Comparison of ENCODE assay signal across 9 cellular contexts in genomic region chr17:75088902-75089417, GRCh38. TPM values are rescaled to one million over a fixed set of nuclear protein-coding genes. Genes with fewer than 3 reads are reported as not detected.
DNase-seq lines count a peak whose midpoint lies in the region; ATAC-seq and TF ChIP-seq lines count a peak whose summit lies in the region.
"Had no signal": no experiment of that assay in that cellular context is flagged by ENCODE, and none has a peak within 500 bp of the region (broad histone marks: within the 10 kb centered on the region; RNA-seq: fewer than 3 reads in every experiment).

No MANE protein-coding gene starts in this region.

- H3K36me3 Mint-ChIP-seq in GM23338 (ENCODE audit: low read depth) = no peaks in the 10 kb centered on the region; the same call in 2 of the 3 replicates

- peaks cover 11% of the 10 kb centered on the region for H3K79me2 ChIP-seq in GM23338 (replicated peaks; ENCODE audit: insufficient read depth)

- peaks cover 54% of the 10 kb centered on the region for H3K4me1 Mint-ChIP-seq in GM23338

- H3K4me2 ChIP-seq in GM23338 = peak overlapping the region; percentile 96

- DNase-seq in GM23338 (ENCODE audit: low spot score) (peak; percentile 37), RWPE2 (ENCODE audit: low spot score) (no peak), fibroblast of mammary gland (ENCODE audit: low read depth) (peak; percentile 60), NCI-H524 treated with DMSO at 0.1 percent for 48 hours (lab: John Stamatoyannopoulos, UW) (no peak), KBM-7 (no peak), hypothalamus (lab: John Stamatoyannopoulos, UW) (no peak)
- DNase-seq: stimulated activated CD4-positive, alpha-beta T cell treated with anti-CD3 and anti-CD28 coated beads, Interleukin-4, amount 100 ng/mL, for 1 hour had no signal

- H3K9me3 Mint-ChIP-seq in GM23338 = no peaks in the 10 kb centered on the region; the same call in 2 of the 3 replicates

- peak overlapping the region; percentile 84 for H3K4me3 Mint-ChIP-seq in GM23338

- no peaks in the 10 kb centered on the region for H3K9me3 ChIP-seq in RWPE2 (ENCODE audit: severe bottlenecking)

- H3K9me2 ChIP-seq in GM23338 (ENCODE audit: insufficient read depth) = no peaks in the 10 kb centered on the region

- no peaks in the 10 kb centered on the region for H3K36me3 ChIP-seq in GM23338 (ENCODE audit: insufficient read depth)
- H3K36me3 ChIP-seq in RWPE2 (ENCODE audit: low read depth) = no peaks in the 10 kb centered on the region; the same call in 1 of the 2 replicates
- no peaks in the 10 kb centered on the region for H3K36me3 ChIP-seq in rectal smooth muscle tissue (ENCODE audit: control insufficient read depth, insufficient read depth, low read length)

- ATAC-seq in GM23338 (peak; percentile 11), RWPE2 (ENCODE audit: low read depth) (peak; percentile 35), GM18858 (IDR thresholded peaks at IDR 0.05; ENCODE audit: unreplicated experiment) (no peak)

- peaks cover 39% of the 10 kb centered on the region for H3F3A ChIP-seq in GM23338 (replicated peaks; ENCODE audit: low read depth)

- no peaks in the 10 kb centered on the region for H3K27me3 ChIP-seq in GM23338 (ENCODE audit: insufficient read depth)
- H3K27me3 ChIP-seq in RWPE2 (ENCODE audit: insufficient read depth, poor library complexity, severe bottlenecking) = no peaks in the 10 kb centered on the region
- no peaks in the 10 kb centered on the region for H3K27me3 ChIP-seq in rectal smooth muscle tissue (ENCODE audit: control insufficient read depth, insufficient read depth, low read length)

- no peak overlapping the region for H2AFZ ChIP-seq in GM23338

- H3K27ac ChIP-seq in GM23338 (ENCODE audit: low read depth) (peak overlapping the region; percentile 97; the same call in 1 of the 2 replicates), RWPE2 (ENCODE audit: poor library complexity, severe bottlenecking) (peak overlapping the region; percentile 86), rectal smooth muscle tissue (ENCODE audit: low read depth, low read length) (no peak overlapping the region)

- TF ChIP-seq CTCF in GM23338 (conservative IDR thresholded peaks at IDR 0.05; ENCODE audit: low read depth in 2 of 2) (no peak), RWPE2 (IDR thresholded peaks at IDR 0.05; ENCODE audit: poor library complexity, severe bottlenecking) (no peak), fibroblast of mammary gland (conservative IDR thresholded peaks at IDR 0.05; ENCODE audit: control insufficient read depth, insufficient read depth, low read depth, low read length) (no peak)

- H3K4me3 ChIP-seq in GM23338 = peak overlapping the region; percentile 91
- H3K4me3 ChIP-seq in RWPE2 (ENCODE audit: severe bottlenecking) = peak overlapping the region; percentile 44
- H3K4me3 ChIP-seq in fibroblast of mammary gland (ENCODE audit: control insufficient read depth, low read depth, low read length) = no peak overlapping the region
- H3K4me3 ChIP-seq in rectal smooth muscle tissue (ENCODE audit: low read length) = peak overlapping the region; percentile 79

- H3K9ac ChIP-seq in rectal smooth muscle tissue (ENCODE audit: low read length) = no peak overlapping the region

- H3K27ac Mint-ChIP-seq in GM23338 = peak overlapping the region; percentile 84

- H3K27me3 Mint-ChIP-seq in GM23338 (ENCODE audit: insufficient read depth, low read depth, poor library complexity) = peaks cover 27% of the 10 kb centered on the region

- H4K20me1 ChIP-seq in GM23338 (replicated peaks; ENCODE audit: insufficient read depth) = no peaks in the 10 kb centered on the region

- in situ Hi-C loops in KBM-7 (cut with MboI; ENCODE audit: low pct_unique_long_range_greater_than_20kb, low sequenced_read_pairs) = no loop called here

- H3K4me1 ChIP-seq in GM23338 (ENCODE audit: insufficient read depth) = peaks cover 38% of the 10 kb centered on the region
- H3K4me1 ChIP-seq in RWPE2 (ENCODE audit: insufficient read depth, poor library complexity, severe bottlenecking) = peaks cover 45% of the 10 kb centered on the region
- H3K4me1 ChIP-seq in rectal smooth muscle tissue (ENCODE audit: control insufficient read depth, insufficient read depth, low read length) = peaks cover 3% of the 10 kb centered on the region

TF ChIP-seq in GM23338, 12 proteins besides CTCF, POLR2A, EP300 and RAD21 (continues in another document):
- TF ChIP-seq POLR2AphosphoS5 (IDR thresholded peaks at IDR 0.05; ENCODE audit: low read depth) (no peak), ZNF114 (CRISPR knock-in tag; IDR thresholded peaks at IDR 0.05) (no peak), REST (IDR thresholded peaks at IDR 0.05; ENCODE audit: unreplicated experiment) (no peak), CREB1 (CRISPR knock-in tag; IDR thresholded peaks at IDR 0.05; ENCODE audit: low read depth) (no peak)

RNA-seq across cellular contexts. Expression of gene SLC16A5, which starts 1.2 kb away (rescaled TPM):
- 30.1 and 40.0 TPM in 2 replicates for total RNA-seq in GM23338 (2014; rRNA removed; shearing (Covaris generic))
- 5.0 and 7.3 TPM in 2 replicates for polyA plus RNA-seq in GM23338 (2016; fragmentation: Nextera tagmentation; extraction: Ambion mirVana)

RNA-seq across cellular contexts. Expression of gene ARMC7, which starts 20.8 kb away (rescaled TPM):
- total RNA-seq in GM23338 (2014; rRNA removed; shearing (Covaris generic)) = 4.5 and 5.6 TPM in 2 replicates
- 6.3 and 8.4 TPM in 2 replicates for polyA plus RNA-seq in GM23338 (2016; fragmentation: Nextera tagmentation; extraction: Ambion mirVana)

RNA-seq across cellular contexts. Expression of gene KCTD2, which starts 41.9 kb away (rescaled TPM):
- total RNA-seq in GM23338 (2014; rRNA removed; shearing (Covaris generic)) = 24.3 and 30.0 TPM in 2 replicates
- polyA plus RNA-seq in GM23338 (2016; fragmentation: Nextera tagmentation; extraction: Ambion mirVana) = 7.4 and 8.1 TPM in 2 replicates

RNA-seq across cellular contexts. Expression of gene ATP5PD, which starts 42.2 kb away (rescaled TPM):
- 240 and 244 TPM in 2 replicates for total RNA-seq in GM23338 (2014; rRNA removed; shearing (Covaris generic))
- 1,144 and 1,234 TPM in 2 replicates for polyA plus RNA-seq in GM23338 (2016; fragmentation: Nextera tagmentation; extraction: Ambion mirVana)

RNA-seq across cellular contexts. Expression of gene NT5C, which starts 42.6 kb away (rescaled TPM):
- 91.7 and 122 TPM in 2 replicates for total RNA-seq in GM23338 (2014; rRNA removed; shearing (Covaris generic))
- polyA plus RNA-seq in GM23338 (2016; fragmentation: Nextera tagmentation; extraction: Ambion mirVana) = 120 and 134 TPM in 2 replicates

Comparison
In these comparisons a context has a peak if more than half of its experiments do, and no peak if none do; other contexts are left out.
1. DNase-seq: peak in GM23338 (single experiment) and fibroblast of mammary gland (single experiment); none in RWPE2 (single experiment), NCI-H524 treated with DMSO at 0.1 percent for 48 hours (single experiment), KBM-7 (single experiment) and hypothalamus (0 of 51).